In the genomic region with DNA sequence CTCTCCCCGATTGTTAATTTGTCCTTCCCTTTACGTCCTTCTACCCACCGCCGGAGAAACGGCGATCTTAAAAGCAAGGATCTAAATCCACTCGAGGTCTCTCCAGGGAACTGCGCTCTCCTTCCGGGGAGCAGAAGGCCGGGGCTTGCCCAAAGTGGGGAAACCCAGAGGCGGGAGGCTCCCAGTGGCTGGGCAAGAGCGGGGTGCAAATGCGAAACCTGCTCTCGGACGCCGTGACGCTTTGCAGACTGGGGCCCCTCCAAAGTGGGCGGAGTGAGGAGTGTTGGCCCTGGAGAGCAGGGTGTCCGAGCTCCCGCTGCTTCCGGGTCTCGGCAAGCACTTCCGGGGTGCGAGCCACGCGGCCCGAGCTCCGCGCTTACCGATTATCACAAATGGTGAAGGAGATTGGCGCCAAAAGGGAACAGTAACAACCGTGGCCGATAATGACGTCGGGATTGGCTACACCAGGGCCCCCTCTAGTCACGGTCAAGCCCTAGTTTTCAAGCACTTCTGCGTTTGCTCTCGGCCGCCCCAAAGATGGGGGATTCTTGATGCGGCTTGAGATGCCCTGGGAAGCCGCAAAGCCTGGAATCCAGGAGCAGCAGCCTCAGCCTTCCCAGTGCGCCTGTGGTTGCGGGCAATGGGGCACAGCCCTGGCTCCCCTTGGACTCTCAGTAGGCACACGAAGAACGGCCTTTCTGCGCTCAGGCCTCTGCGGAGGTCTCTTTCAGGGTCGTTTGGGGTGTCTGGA, we compare ENCODE assay signal across 1 cellular context.
TF ChIP-seq lines count a peak whose summit lies in the region.

No MANE protein-coding gene starts in this region.

TF ChIP-seq in GM12878, 131 proteins besides CTCF, POLR2A, EP300 and RAD21:
- TF ChIP-seq, protein P1, sequence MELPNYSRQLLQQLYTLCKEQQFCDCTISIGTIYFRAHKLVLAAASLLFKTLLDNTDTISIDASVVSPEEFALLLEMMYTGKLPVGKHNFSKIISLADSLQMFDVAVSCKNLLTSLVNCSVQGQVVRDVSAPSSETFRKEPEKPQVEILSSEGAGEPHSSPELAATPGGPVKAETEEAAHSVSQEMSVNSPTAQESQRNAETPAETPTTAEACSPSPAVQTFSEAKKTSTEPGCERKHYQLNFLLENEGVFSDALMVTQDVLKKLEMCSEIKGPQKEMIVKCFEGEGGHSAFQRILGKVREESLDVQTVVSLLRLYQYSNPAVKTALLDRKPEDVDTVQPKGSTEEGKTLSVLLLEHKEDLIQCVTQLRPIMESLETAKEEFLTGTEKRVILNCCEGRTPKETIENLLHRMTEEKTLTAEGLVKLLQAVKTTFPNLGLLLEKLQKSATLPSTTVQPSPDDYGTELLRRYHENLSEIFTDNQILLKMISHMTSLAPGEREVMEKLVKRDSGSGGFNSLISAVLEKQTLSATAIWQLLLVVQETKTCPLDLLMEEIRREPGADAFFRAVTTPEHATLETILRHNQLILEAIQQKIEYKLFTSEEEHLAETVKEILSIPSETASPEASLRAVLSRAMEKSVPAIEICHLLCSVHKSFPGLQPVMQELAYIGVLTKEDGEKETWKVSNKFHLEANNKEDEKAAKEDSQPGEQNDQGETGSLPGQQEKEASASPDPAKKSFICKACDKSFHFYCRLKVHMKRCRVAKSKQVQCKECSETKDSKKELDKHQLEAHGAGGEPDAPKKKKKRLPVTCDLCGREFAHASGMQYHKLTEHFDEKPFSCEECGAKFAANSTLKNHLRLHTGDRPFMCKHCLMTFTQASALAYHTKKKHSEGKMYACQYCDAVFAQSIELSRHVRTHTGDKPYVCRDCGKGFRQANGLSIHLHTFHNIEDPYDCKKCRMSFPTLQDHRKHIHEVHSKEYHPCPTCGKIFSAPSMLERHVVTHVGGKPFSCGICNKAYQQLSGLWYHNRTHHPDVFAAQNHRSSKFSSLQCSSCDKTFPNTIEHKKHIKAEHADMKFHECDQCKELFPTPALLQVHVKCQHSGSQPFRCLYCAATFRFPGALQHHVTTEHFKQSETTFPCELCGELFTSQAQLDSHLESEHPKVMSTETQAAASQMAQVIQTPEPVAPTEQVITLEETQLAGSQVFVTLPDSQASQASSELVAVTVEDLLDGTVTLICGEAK (IDR thresholded peaks at IDR 0.05; ENCODE audit: borderline replicate concordance), result 0 out of 2 replicates have a peak, but pooled peaks have one; percentile 28
- TF ChIP-seq GABPA (IDR thresholded peaks at IDR 0.05; ENCODE audit: low read depth) (peak; percentile 81), MXI1 (IDR thresholded peaks at IDR 0.05; ENCODE audit: low read depth, low read length) (no peak), NR2C1 (IDR thresholded peaks at IDR 0.05) (peak; percentile 68)
TF ChIP-seq in GM12878: peak in this region for 3.
